In genomic region chr15:29942548-29942947, GRCh38 we compare ENCODE assay signal across 19 cellular contexts.
"Had no signal": no experiment of that assay in that cellular context is flagged by ENCODE, and none has a peak within 500 bp of the region (broad histone marks: within the 10 kb centered on the region; RNA-seq: fewer than 3 reads in every experiment).

No MANE protein-coding gene starts in this region.

- DNase-seq: activated CD4-positive, alpha-beta memory T cell treated with anti-CD3 and anti-CD28 coated beads for 36 hours; activated T-cell treated with anti-CD3 and anti-CD28 coated beads for 4 hours; amniotic stem cell; body of pancreas; central memory CD4-positive, alpha-beta T cell; colonic mucosa; erythroblast; foreskin melanocyte; glutamatergic neuron; islet precursor cell; mammary epithelial cell; psoas muscle; sigmoid colon; stimulated activated CD8-positive, alpha-beta memory T cell treated with anti-CD3 and anti-CD28 coated beads, Interleukin-4, amount 100 ng/mL, for 48 hours; stimulated activated naive CD4-positive, alpha-beta T cell; transverse colon had no signal

- H3K27ac ChIP-seq: body of pancreas, colonic mucosa, psoas muscle, sigmoid colon, SK-N-MC, transverse colon had no signal

- H3K4me1 ChIP-seq: body of pancreas, colonic mucosa, psoas muscle, sigmoid colon had no signal

- H3K4me3 ChIP-seq: body of pancreas, colonic mucosa, psoas muscle, sigmoid colon, SK-N-MC, transverse colon had no signal

- H3K9me3 ChIP-seq: body of pancreas, colonic mucosa, psoas muscle, sigmoid colon, transverse colon had no signal

- H3K36me3 ChIP-seq: colonic mucosa, sigmoid colon, transverse colon had no signal

- H3K27ac Mint-ChIP-seq: activated CD4-positive, alpha-beta memory T cell treated with anti-CD3 and anti-CD28 coated beads for 36 hours; activated naive CD8-positive, alpha-beta T cell had no signal

- H3K4me3 Mint-ChIP-seq: activated CD4-positive, alpha-beta memory T cell treated with anti-CD3 and anti-CD28 coated beads for 36 hours; activated naive CD8-positive, alpha-beta T cell; neural crest cell had no signal

- H3K9me3 Mint-ChIP-seq: activated CD4-positive, alpha-beta memory T cell treated with anti-CD3 and anti-CD28 coated beads for 36 hours; neural crest cell had no signal

- H3K36me3 Mint-ChIP-seq: activated CD4-positive, alpha-beta memory T cell treated with anti-CD3 and anti-CD28 coated beads for 36 hours; activated naive CD8-positive, alpha-beta T cell had no signal

- H3K27me3 ChIP-seq: body of pancreas, colonic mucosa, sigmoid colon, transverse colon had no signal

- H3K4me1 Mint-ChIP-seq: neural crest cell had no signal

- ATAC-seq: body of pancreas, psoas muscle had no signal

- H3K27me3 Mint-ChIP-seq: activated CD4-positive, alpha-beta memory T cell treated with anti-CD3 and anti-CD28 coated beads for 36 hours had no signal
